ENCODE assay signal across 1 cellular context in the genomic region with DNA sequence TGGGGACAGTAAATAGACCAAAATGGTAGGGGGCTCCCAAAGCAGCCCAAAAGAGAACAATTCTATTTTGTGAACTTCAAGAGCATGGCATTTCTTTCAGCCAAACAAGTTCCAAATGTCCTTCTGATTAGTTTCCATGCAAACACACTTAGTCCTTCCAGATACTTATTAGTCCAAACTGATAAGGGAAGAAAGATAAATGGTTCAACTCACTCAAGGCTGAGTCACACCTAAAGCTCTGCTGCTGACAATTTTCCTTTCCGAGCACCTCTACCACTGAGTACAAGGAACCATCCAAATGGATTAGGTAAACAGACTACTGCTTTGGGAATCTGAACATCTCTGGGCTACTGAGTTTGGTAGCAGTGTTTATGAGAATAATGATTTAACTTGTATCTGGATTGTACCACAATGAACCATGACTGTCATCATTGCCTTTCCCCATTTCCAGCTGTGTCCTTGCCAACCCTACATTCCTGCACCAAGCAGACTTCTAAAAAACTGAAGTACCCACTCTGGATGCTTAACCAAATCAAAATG.
TF ChIP-seq lines count a peak whose summit lies in the region.

No MANE protein-coding gene starts in this region.

TF ChIP-seq in WTC11, 78 proteins besides CTCF, POLR2A, EP300 and RAD21 (continued from another document):
- TF ChIP-seq, protein P1, sequence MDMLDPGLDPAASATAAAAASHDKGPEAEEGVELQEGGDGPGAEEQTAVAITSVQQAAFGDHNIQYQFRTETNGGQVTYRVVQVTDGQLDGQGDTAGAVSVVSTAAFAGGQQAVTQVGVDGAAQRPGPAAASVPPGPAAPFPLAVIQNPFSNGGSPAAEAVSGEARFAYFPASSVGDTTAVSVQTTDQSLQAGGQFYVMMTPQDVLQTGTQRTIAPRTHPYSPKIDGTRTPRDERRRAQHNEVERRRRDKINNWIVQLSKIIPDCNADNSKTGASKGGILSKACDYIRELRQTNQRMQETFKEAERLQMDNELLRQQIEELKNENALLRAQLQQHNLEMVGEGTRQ (CRISPR knock-in tag; IDR thresholded peaks at IDR 0.05), result no peak
- no peak for TF ChIP-seq ZNF232 (CRISPR knock-in tag; IDR thresholded peaks at IDR 0.05)
- no peak for TF ChIP-seq GRHL2 (CRISPR knock-in tag; IDR thresholded peaks at IDR 0.05; ENCODE audit: insufficient replicate concordance, severe bottlenecking)
- TF ChIP-seq, protein P2, sequence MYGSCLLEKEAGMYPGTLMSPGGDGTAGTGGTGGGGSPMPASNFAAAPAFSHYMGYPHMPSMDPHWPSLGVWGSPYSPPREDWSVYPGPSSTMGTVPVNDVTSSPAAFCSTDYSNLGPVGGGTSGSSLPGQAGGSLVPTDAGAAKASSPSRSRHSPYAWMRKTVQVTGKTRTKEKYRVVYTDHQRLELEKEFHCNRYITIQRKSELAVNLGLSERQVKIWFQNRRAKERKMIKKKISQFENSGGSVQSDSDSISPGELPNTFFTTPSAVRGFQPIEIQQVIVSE (CRISPR knock-in tag; IDR thresholded peaks at IDR 0.05; ENCODE audit: borderline replicate concordance), result no peak
- no peak for TF ChIP-seq NR1H2 (CRISPR knock-in tag; IDR thresholded peaks at IDR 0.05)
- TF ChIP-seq ZNF219 (CRISPR knock-in tag; IDR thresholded peaks at IDR 0.05; ENCODE audit: borderline replicate concordance), result no peak
- TF ChIP-seq CREB1 (CRISPR knock-in tag; IDR thresholded peaks at IDR 0.05), result no peak
- no peak for TF ChIP-seq NFYB (CRISPR knock-in tag; conservative IDR thresholded peaks at IDR 0.05; ENCODE audit: low read depth)
